11 cellular contexts compared by ENCODE assay signal in genomic region chr13:98075048-98075447, GRCh38.
"Had no signal": no experiment of that assay in that cellular context is flagged by ENCODE, and none has a peak within 500 bp of the region (broad histone marks: within the 10 kb centered on the region; RNA-seq: fewer than 3 reads in every experiment).

No MANE protein-coding gene starts in this region.

- H3K27ac ChIP-seq: GM23248 had no signal

- H3K4me2 ChIP-seq: GM23338 had no signal

- H2AFZ ChIP-seq: GM23248, GM23338 had no signal

- H3K9me3 ChIP-seq: HAP-1 had no signal

- FAIRE-seq: H1, H54 had no signal

- H3K9ac ChIP-seq: GM23248 had no signal

- ATAC-seq: GM23338, HCT116 had no signal

- DNase-seq: GM23248, GOT3, H7, H9, HCEC 1CT, HFFc6 had no signal

- H3K36me3 ChIP-seq: HAP-1 had no signal

- H3K4me3 ChIP-seq: GM23248, GM23338, HAP-1 had no signal

- H3K4me1 ChIP-seq: HAP-1 had no signal
